20 cellular contexts compared by ENCODE assay signal in genomic region chr13:91845612-91846011, GRCh38.
DNase-seq lines count a peak whose midpoint lies in the region; ATAC-seq, FAIRE-seq and TF ChIP-seq lines count a peak whose summit lies in the region.
"Had no signal": no experiment of that assay in that cellular context is flagged by ENCODE, and none has a peak within 500 bp of the region (broad histone marks: within the 10 kb centered on the region; RNA-seq: fewer than 3 reads in every experiment).

No MANE protein-coding gene starts in this region.

- no TSS peak for BruUV-seq in PC-3 (replicated peaks; lab: Mats Ljungman, UMichigan)

- H3K79me2 ChIP-seq in PC-3 (ENCODE audit: low read length): no peaks in the 10 kb centered on the region

- no peak overlapping the region for H3K4me2 ChIP-seq in PC-3 (ENCODE audit: low read length)
- H3K4me2 ChIP-seq: BLaER1 had no signal

- H3K27me3 ChIP-seq in PC-3 (ENCODE audit: low read length): no peaks in the 10 kb centered on the region
- H3K27me3 ChIP-seq: BE2C, BLaER1 had no signal

- CTCF ChIA-PET in PC-3 (lab: Charles Lee): no interaction called here

- no peaks in the 10 kb centered on the region for H4K20me1 ChIP-seq in PC-3 (ENCODE audit: low read length)
- H4K20me1 ChIP-seq: BLaER1 had no signal

- DNase-seq in D341Med (ENCODE audit: low spot score): peak; percentile 21
- DNase-seq in D721Med (ENCODE audit: insufficient read length, low spot score): no peak
- peak; percentile 73 for DNase-seq in NCI-H82 treated with DMSO at 0.1 percent for 48 hours (lab: John Stamatoyannopoulos, UW; ENCODE audit: unreplicated experiment)
- no peak for DNase-seq in head of caudate nucleus
- no peak for DNase-seq in PC-3
- DNase-seq: 8988T; ACHN; BE2C; C1 segment of cervical spinal cord; Caco-2; Calu3; CD4-positive, alpha-beta memory T cell; CD4-positive, CD25-positive, alpha-beta regulatory T cell; DMS79 treated with DMSO at 0.1 percent for 48 hours; GF-D8 had no signal

- POLR2A ChIA-PET in PC-3 (lab: Charles Lee; ENCODE audit: unreplicated experiment): no interaction called here

- no peaks in the 10 kb centered on the region for H3K36me3 ChIP-seq in PC-3 (ENCODE audit: low read depth, low read length)
- H3K36me3 ChIP-seq: BE2C, BLaER1 had no signal

- H3K9me3 ChIP-seq in PC-3 (ENCODE audit: low read length): no peaks in the 10 kb centered on the region
- H3K9me3 ChIP-seq: BE2C, BLaER1, Caco-2 had no signal

- no peak overlapping the region for H3K4me3 ChIP-seq in PC-3 (ENCODE audit: low read length)
- H3K4me3 ChIP-seq: BLaER1 had no signal

- TF ChIP-seq CTCF in D721Med (IDR thresholded peaks at IDR 0.05; ENCODE audit: insufficient read depth, missing control alignments) (no peak), PC-3 (conservative IDR thresholded peaks at IDR 0.05; ENCODE audit: low read depth, low read length) (no peak)

- no peak overlapping the region for H3K9ac ChIP-seq in PC-3 (ENCODE audit: low read length)
- H3K9ac ChIP-seq: BLaER1 had no signal

- H3K9me2 ChIP-seq in PC-3 (replicated peaks; ENCODE audit: low read length): no peaks in the 10 kb centered on the region

- H3K4me1 ChIP-seq in PC-3 (ENCODE audit: insufficient read depth, low read length): no peaks in the 10 kb centered on the region
- H3K4me1 ChIP-seq: BE2C, BLaER1, Caco-2 had no signal

- no peak overlapping the region for H3K27ac ChIP-seq in PC-3 (ENCODE audit: low read length)
- H3K27ac ChIP-seq: BLaER1 had no signal

- intact Hi-C loops in head of caudate nucleus (cut with DNase I): no loop called here
- intact Hi-C loops in PC-3 (cut with micrococcal nuclease): no loop called here

- ATAC-seq in HG03280 (IDR thresholded peaks at IDR 0.05; ENCODE audit: unreplicated experiment) (no peak), PC-3 (no peak)

- H3F3A ChIP-seq in PC-3 (ENCODE audit: low read length, unreplicated experiment): no peaks in the 10 kb centered on the region

- FAIRE-seq in D721Med (lab: Jason Lieb, UNC): peak; percentile 97
- FAIRE-seq: A204.1, G401.6, GM12891 had no signal

- no peak overlapping the region for H2AFZ ChIP-seq in PC-3 (ENCODE audit: low read length)

Comparison
In these comparisons a context has a peak if more than half of its experiments do, and no peak if none do; other contexts are left out.
1. DNase-seq: peak in D341Med (single experiment) and NCI-H82 treated with DMSO at 0.1 percent for 48 hours (single experiment); none in D721Med (single experiment), head of caudate nucleus (0 of 42) and PC-3 (single experiment).